In genomic region chr20:49987015-49987867, GRCh38 we compare ENCODE assay signal across 16 cellular contexts. TPM values are rescaled to one million over a fixed set of nuclear protein-coding genes. Genes with fewer than 3 reads are reported as not detected.
DNase-seq lines count a peak whose midpoint lies in the region; ATAC-seq and TF ChIP-seq lines count a peak whose summit lies in the region.
"Had no signal": no experiment of that assay in that cellular context is flagged by ENCODE, and none has a peak within 500 bp of the region (broad histone marks: within the 10 kb centered on the region; RNA-seq: fewer than 3 reads in every experiment).

No MANE protein-coding gene starts in this region.

- intact Hi-C loops in thyroid gland (cut with DNase I) = loop anchor here (10.0 kb wide), 1 partner anchor 168 kb away; the partner anchor contains the start of gene PEDS1

- TF ChIP-seq POLR2A in thyroid gland (IDR thresholded peaks at IDR 0.05) = no peak

- peaks cover 36% of the 10 kb centered on the region for H3F3A ChIP-seq in SK-N-SH (replicated peaks; ENCODE audit: insufficient read depth)

- H3K27me3 ChIP-seq in SK-N-SH (ENCODE audit: insufficient read depth) (no peaks in the 10 kb centered on the region), thyroid gland (no peaks in the 10 kb centered on the region)

- H3K27ac ChIP-seq in SK-N-SH (ENCODE audit: low read depth in 2 of 2, low read length in 1 of 2) (peak overlapping the region; percentile 30 to 91; a peak in 3 of 4 replicates), thyroid gland (peak overlapping the region; percentile 16 to 91 (median 88))
- H3K27ac ChIP-seq: prostate gland had no signal

- no peak overlapping the region for H2AFZ ChIP-seq in SK-N-SH (ENCODE audit: low read depth)

- no peak overlapping the region for H3K27ac Mint-ChIP-seq in activated T-helper 17 cell treated with anti-CD3 and anti-CD28 coated beads, Interleukin-2, amount 50 U/mL, for 72 hours

- H3K36me3 ChIP-seq in SK-N-SH (replicated peaks in 1 of 2; ENCODE audit: control insufficient read depth in 1 of 2, insufficient read depth in 2 of 2, low read length in 1 of 2) (peaks cover 3 to 6% of the 10 kb centered on the region in 2 experiments), thyroid gland (peaks cover 13 to 22% of the 10 kb centered on the region in 2 donors)
- H3K36me3 ChIP-seq: prostate gland had no signal

- TF ChIP-seq CTCF in SK-N-SH (IDR thresholded peaks at IDR 0.05) = no peak
- TF ChIP-seq CTCF in thyroid gland (IDR thresholded peaks at IDR 0.05) = no peak

- H3K4me3 ChIP-seq in SK-N-SH (ENCODE audit: low read depth in 2 of 2, low read length in 1 of 2) = no peak overlapping the region; a peak in 1 of 4 replicates
- H3K4me3 ChIP-seq in thyroid gland (replicated peaks in 1 of 3) = peak overlapping the region in 1 of 3 donors; percentile 72
- H3K4me3 ChIP-seq: prostate gland had no signal

- no peak overlapping the region for H3K9ac ChIP-seq in SK-N-SH

- DNase-seq in SK-N-SH (no peak), glomerular visceral epithelial cell (ENCODE audit: extremely low spot score) (peak; percentile 48), thyroid gland (peak in 1 of 2 donors; percentile 38), mucosa of gallbladder (ENCODE audit: low spot score) (no peak), activated T-cell treated with anti-CD3 and anti-CD28 coated beads for 4 hours (no peak), NCI-H2171 treated with DMSO at 0.1 percent for 48 hours (lab: John Stamatoyannopoulos, UW) (no peak)
- DNase-seq: 8988T; activated CD4-positive, alpha-beta T cell treated with anti-CD3 and anti-CD28 coated beads for 4 hours; cerebellar nuclear complex; EL; mammary epithelial cell; NCI-H1092; NCI-H510A treated with DMSO at 0.1 percent for 48 hours had no signal

- no peak overlapping the region for H3K4me3 Mint-ChIP-seq in activated T-helper 17 cell treated with anti-CD3 and anti-CD28 coated beads, Interleukin-2, amount 50 U/mL, for 72 hours

- no peaks in the 10 kb centered on the region for H3K36me3 Mint-ChIP-seq in activated T-helper 17 cell treated with anti-CD3 and anti-CD28 coated beads, Interleukin-2, amount 50 U/mL, for 72 hours (ENCODE audit: low read depth)

- no peaks in the 10 kb centered on the region for H3K9me3 Mint-ChIP-seq in activated T-helper 17 cell treated with anti-CD3 and anti-CD28 coated beads, Interleukin-2, amount 50 U/mL, for 72 hours

- H3K27me3 Mint-ChIP-seq in activated T-helper 17 cell treated with anti-CD3 and anti-CD28 coated beads, Interleukin-2, amount 50 U/mL, for 72 hours = peaks cover 4% of the 10 kb centered on the region

- no peak for ATAC-seq in SK-N-SH treated with all-trans-retinoic acid at 6 μM for 48 hours
- peak; percentile 57 for ATAC-seq in activated T-helper 17 cell treated with anti-CD3 and anti-CD28 coated beads, Interleukin-2, amount 50 U/mL, for 72 hours (replicated peaks)

- no peak for TF ChIP-seq EP300 in SK-N-SH (IDR thresholded peaks at IDR 0.05; ENCODE audit: borderline replicate concordance in 1 of 2, low read depth in 1 of 2, low read length in 1 of 2)

- 71% methylated on average over 7 of the region's 15 CpGs for WGBS in SK-N-SH (ENCODE audit: low lambda C conversion rate)
- 77 to 89% methylated on average over 7 to 15 of the region's 15 CpGs for WGBS in thyroid gland, 2 donors

- H3K9me3 ChIP-seq in SK-N-SH (no peaks in the 10 kb centered on the region), thyroid gland (no peaks in the 10 kb centered on the region)
- H3K9me3 ChIP-seq: prostate gland had no signal

- POLR2A ChIA-PET in SK-N-SH (lab: Yijun Ruan, JAX) = interaction anchor here (1.9 kb wide), 1 partner anchor 29 kb away, joined by 7 read pairs; no protein-coding TSS in a partner anchor

- H3K4me1 ChIP-seq in SK-N-SH (ENCODE audit: control insufficient read depth in 1 of 2, insufficient read depth in 2 of 2, low read depth in 1 of 2, low read length in 1 of 2) (peaks cover 37 to 62% of the 10 kb centered on the region in 2 experiments), thyroid gland (peaks cover 59 to 70% of the 10 kb centered on the region in 2 donors)

- H3K79me2 ChIP-seq in SK-N-SH (ENCODE audit: insufficient read depth) = peaks cover 54% of the 10 kb centered on the region

- no peaks in the 10 kb centered on the region for H3K4me1 Mint-ChIP-seq in activated T-helper 17 cell treated with anti-CD3 and anti-CD28 coated beads, Interleukin-2, amount 50 U/mL, for 72 hours

- H3K9me2 ChIP-seq in SK-N-SH = no peaks in the 10 kb centered on the region

- no peak for TF ChIP-seq RAD21 in SK-N-SH (IDR thresholded peaks at IDR 0.05; ENCODE audit: low read length)

- peak overlapping the region; percentile 97; the same call in 1 of the 2 replicates for H3K4me2 ChIP-seq in SK-N-SH

- CTCF ChIA-PET in SK-N-SH (lab: Yijun Ruan, JAX) = interaction anchor here (0.9 to 22.2 kb wide), 8 partner anchors 8 to 192 kb away, joined by 3 to 807 read pairs (median 4); no protein-coding TSS in a partner anchor

- peaks cover 26% of the 10 kb centered on the region for H4K20me1 ChIP-seq in SK-N-SH (ENCODE audit: insufficient read depth)

TF ChIP-seq in SK-N-SH, 30 proteins besides CTCF, POLR2A, EP300 and RAD21 (continues in another document):
- TF ChIP-seq IRF3 (IDR thresholded peaks at IDR 0.05; ENCODE audit: low read depth, low read length) = no peak
- peak; percentile 37; the same call in 1 of the 2 replicates for TF ChIP-seq FOSL2 (IDR thresholded peaks at IDR 0.05; ENCODE audit: borderline replicate concordance, low read depth)

TF ChIP-seq in SK-N-SH treated with all-trans-retinoic acid at 6 μM for 48 hours, 23 proteins besides CTCF, POLR2A, EP300 and RAD21 (continues in another document):
- TF ChIP-seq ZFP30 (CRISPR knock-in tag; IDR thresholded peaks at IDR 0.05) (no peak), GLIS3 (CRISPR knock-in tag; IDR thresholded peaks at IDR 0.05) (no peak), ZFP3 (CRISPR knock-in tag; IDR thresholded peaks at IDR 0.05) (no peak), TSHZ2 (CRISPR knock-in tag; IDR thresholded peaks at IDR 0.05) (no peak), POU6F1 (CRISPR knock-in tag; IDR thresholded peaks at IDR 0.05; ENCODE audit: borderline replicate concordance, low read depth) (no peak), CREB5 (CRISPR knock-in tag; IDR thresholded peaks at IDR 0.05; ENCODE audit: low read depth) (no peak), OSR1 (CRISPR knock-in tag; IDR thresholded peaks at IDR 0.05) (no peak)

RNA-seq across cellular contexts. Expression of gene SNAI1, which starts 4.5 kb away (rescaled TPM):
- 3.7 and 6.2 TPM in 2 replicates for polyA plus RNA-seq in SK-N-SH (2012; rRNA removed)
- 2.2 and 3.9 TPM in 2 replicates for polyA plus RNA-seq in SK-N-SH (2012; cell fraction: cytosol; rRNA removed)
- 5.6 and 5.7 TPM in 2 replicates for polyA plus RNA-seq in SK-N-SH (2012; cell fraction: nucleus; rRNA removed)
- total RNA-seq in activated T-helper 17 cell treated with anti-CD3 and anti-CD28 coated beads, Interleukin-2, amount 50 U/mL, for 72 hours = under 1 TPM in 1 of 2 donors, not detected in 1; 0.34 TPM
- total RNA-seq in thyroid gland = 10 to 100 TPM in 1 of 4 donors, 1 to 10 TPM in 3; 8.2 to 14.1 (median 9.9) TPM
- total RNA-seq in mucosa of gallbladder = 3.2 TPM
- total RNA-seq: mammary epithelial cell had no signal

RNA-seq across cellular contexts. Expression of gene RNF114, which starts 51.0 kb away (rescaled TPM):
- polyA plus RNA-seq in SK-N-SH (2012; rRNA removed) = 30.2 and 55.0 TPM in 2 replicates
- 37.4 and 52.4 TPM in 2 replicates for polyA plus RNA-seq in SK-N-SH (2012; cell fraction: cytosol; rRNA removed)
- polyA plus RNA-seq in SK-N-SH (2012; cell fraction: nucleus; rRNA removed) = 53.4 and 58.8 TPM in 2 replicates
- 10 to 100 TPM; 59.8 to 65.0 TPM for total RNA-seq in activated T-helper 17 cell treated with anti-CD3 and anti-CD28 coated beads, Interleukin-2, amount 50 U/mL, for 72 hours
- 100 to 1,000 TPM; 132 to 279 (median 179) TPM for total RNA-seq in thyroid gland
- total RNA-seq in mucosa of gallbladder = 78.8 TPM
